ENCODE assay signal across 13 cellular contexts in genomic region chr3:24069045-24069444, GRCh38.
DNase-seq lines count a peak whose midpoint lies in the region; ATAC-seq and TF ChIP-seq lines count a peak whose summit lies in the region.
"Had no signal": no experiment of that assay in that cellular context is flagged by ENCODE, and none has a peak within 500 bp of the region (broad histone marks: within the 10 kb centered on the region; RNA-seq: fewer than 3 reads in every experiment).

No MANE protein-coding gene starts in this region.

- no peaks in the 10 kb centered on the region for H3K9me3 ChIP-seq in HCT116 (ENCODE audit: control insufficient read depth in 1 of 2, insufficient read depth in 1 of 2, low read depth in 1 of 2, low read length in 2 of 2)

- POLR2A ChIA-PET in HCT116 (lab: Charles Lee): no interaction called here

- H3K27me3 ChIP-seq in HCT116 (ENCODE audit: insufficient read depth, low read length) (no peaks in the 10 kb centered on the region), kidney epithelial cell (ENCODE audit: control insufficient read depth, insufficient read depth, low read length) (no peaks in the 10 kb centered on the region)
- H3K27me3 ChIP-seq: brain microvascular endothelial cell had no signal

- CTCF ChIA-PET in HCT116 (lab: Charles Lee): no interaction called here

- no peaks in the 10 kb centered on the region for H3K4me1 ChIP-seq in HCT116 (ENCODE audit: control insufficient read depth in 1 of 2, insufficient read depth in 2 of 2, low read length in 2 of 2)

- H3K4me2 ChIP-seq in HCT116 (ENCODE audit: low read length): no peak overlapping the region

- H3K9ac ChIP-seq in HCT116 (ENCODE audit: low read length): no peak overlapping the region

- H4K20me1 ChIP-seq in HCT116 (ENCODE audit: insufficient read depth): no peaks in the 10 kb centered on the region

- no peaks in the 10 kb centered on the region for H3K27me3 Mint-ChIP-seq in stimulated activated naive CD8-positive, alpha-beta T cell treated with anti-CD3 and anti-CD28 coated beads, Interleukin-15, amount 100 ng/mL, for 72 hours
- H3K27me3 Mint-ChIP-seq: activated CD8-positive, alpha-beta memory T cell treated with anti-CD3 and anti-CD28 coated beads, Interleukin-2, amount 10 ng/mL, durations not matched to agents 7 days and 5 days; naive B cell had no signal

- H3K36me3 ChIP-seq in HCT116 (ENCODE audit: control insufficient read depth in 1 of 2, insufficient read depth in 2 of 2, low read length in 2 of 2): no peaks in the 10 kb centered on the region
- no peaks in the 10 kb centered on the region for H3K36me3 ChIP-seq in kidney epithelial cell (ENCODE audit: control insufficient read depth, insufficient read depth, low read length)
- H3K36me3 ChIP-seq: brain microvascular endothelial cell had no signal

- BruUV-seq in HCT116 (replicated peaks; lab: Mats Ljungman, UMichigan): no TSS peak

- H3K79me2 ChIP-seq in HCT116 (ENCODE audit: insufficient read depth, low read length): no peaks in the 10 kb centered on the region

- peak; percentile 66 for TF ChIP-seq RAD21 in HCT116 (IDR thresholded peaks at IDR 0.05; ENCODE audit: low read depth)

- RAD21 ChIA-PET in HCT116 (lab: Charles Lee; ENCODE audit: low non-redundant PET in 1 of 2, low total read pairs in 2 of 2, uncharacterized antibody in 2 of 2, unreplicated experiment in 2 of 2): no interaction called here

- TF ChIP-seq CTCF in AG09319 (IDR thresholded peaks at IDR 0.05; ENCODE audit: low read depth, low read length) (peak; percentile 34), HCT116 (IDR thresholded peaks at IDR 0.05 in 2 of 3, conservative IDR thresholded peaks at IDR 0.05 in 1 of 3; ENCODE audit: borderline replicate concordance in 1 of 3, insufficient read depth in 1 of 3, low read depth in 2 of 3, low read length in 2 of 3) (peak; percentile 26 to 44 (median 35); a peak in 4 of 6 replicates), kidney epithelial cell (IDR thresholded peaks at IDR 0.05; ENCODE audit: insufficient read depth, low read length, poor library complexity, severe bottlenecking) (peak; percentile 31)

- H2AFZ ChIP-seq in HCT116 (ENCODE audit: low read depth, low read length, poor library complexity, severe bottlenecking): no peak overlapping the region

- H3K4me3 Mint-ChIP-seq in stimulated activated naive CD8-positive, alpha-beta T cell treated with anti-CD3 and anti-CD28 coated beads, Interleukin-15, amount 100 ng/mL, for 72 hours: no peak overlapping the region
- H3K4me3 Mint-ChIP-seq: activated CD8-positive, alpha-beta memory T cell treated with anti-CD3 and anti-CD28 coated beads, Interleukin-2, amount 10 ng/mL, durations not matched to agents 7 days and 5 days; naive B cell had no signal

- no peak overlapping the region for H3K27ac Mint-ChIP-seq in stimulated activated naive CD8-positive, alpha-beta T cell treated with anti-CD3 and anti-CD28 coated beads, Interleukin-15, amount 100 ng/mL, for 72 hours
- H3K27ac Mint-ChIP-seq: activated CD8-positive, alpha-beta memory T cell treated with anti-CD3 and anti-CD28 coated beads, Interleukin-2, amount 10 ng/mL, durations not matched to agents 7 days and 5 days; naive B cell had no signal

- H3K27ac ChIP-seq in HCT116 (ENCODE audit: low read depth, low read length): no peak overlapping the region
- H3K27ac ChIP-seq: brain microvascular endothelial cell had no signal

- no peaks in the 10 kb centered on the region for H3K9me2 ChIP-seq in HCT116 (ENCODE audit: insufficient read depth)

- intact Hi-C loops in HCT116 (cut with micrococcal nuclease): loop anchor here (2.0 kb wide), 1 partner anchor 170 kb away; no protein-coding TSS in a partner anchor

- H3K9me3 Mint-ChIP-seq in stimulated activated naive CD8-positive, alpha-beta T cell treated with anti-CD3 and anti-CD28 coated beads, Interleukin-15, amount 100 ng/mL, for 72 hours: peaks cover 0 to 9% of the 10 kb centered on the region in 2 donors

- H3K4me3 ChIP-seq in HCT116 (replicated peaks in 1 of 2; ENCODE audit: low read depth in 1 of 2, low read length in 2 of 2) (no peak overlapping the region), kidney epithelial cell (ENCODE audit: low read depth, low read length) (no peak overlapping the region)

- DNase-seq in AG09319 (ENCODE audit: extremely low read depth, low read depth) (no peak), HCT116 (ENCODE audit: low read depth, low spot score) (no peak), RPMI8226 (peak; percentile 24), kidney epithelial cell (ENCODE audit: low read depth) (no peak), cerebellar nuclear complex (lab: John Stamatoyannopoulos, UW) (no peak), islet precursor cell (no peak)
- no peak for DNase-seq in stimulated activated naive CD8-positive, alpha-beta T cell treated with anti-CD3 and anti-CD28 coated beads, Interleukin-15, amount 100 ng/mL, for 72 hours
- DNase-seq: activated CD8-positive, alpha-beta memory T cell treated with anti-CD3 and anti-CD28 coated beads, Interleukin-2, amount 10 ng/mL, durations not matched to agents 7 days and 5 days; brain microvascular endothelial cell; DMS79; head of caudate nucleus; naive B cell had no signal

- ATAC-seq in HCT116 (0 out of 2 replicates have a peak, but pooled peaks have one; percentile 40), GM21390 (IDR thresholded peaks at IDR 0.05; ENCODE audit: unreplicated experiment) (no peak)
- no peak for ATAC-seq in stimulated activated naive CD8-positive, alpha-beta T cell treated with anti-CD3 and anti-CD28 coated beads, Interleukin-15, amount 100 ng/mL, for 72 hours
- ATAC-seq: activated CD8-positive, alpha-beta memory T cell treated with anti-CD3 and anti-CD28 coated beads, Interleukin-2, amount 10 ng/mL, durations not matched to agents 7 days and 5 days had no signal

- H3K4me1 Mint-ChIP-seq in stimulated activated naive CD8-positive, alpha-beta T cell treated with anti-CD3 and anti-CD28 coated beads, Interleukin-15, amount 100 ng/mL, for 72 hours: no peaks in the 10 kb centered on the region
- H3K4me1 Mint-ChIP-seq: activated CD8-positive, alpha-beta memory T cell treated with anti-CD3 and anti-CD28 coated beads, Interleukin-2, amount 10 ng/mL, durations not matched to agents 7 days and 5 days; naive B cell had no signal

- no peak for TF ChIP-seq POLR2A in HCT116 (IDR thresholded peaks at IDR 0.05; ENCODE audit: borderline replicate concordance, extremely low read depth, insufficient read depth, insufficient read length)

TF ChIP-seq in HCT116, 20 proteins besides CTCF, POLR2A, EP300 and RAD21:
- no peak for TF ChIP-seq CEBPB (IDR thresholded peaks at IDR 0.05; ENCODE audit: low read depth)
- no peak for TF ChIP-seq SRF (IDR thresholded peaks at IDR 0.05; ENCODE audit: low read depth)
- no peak for TF ChIP-seq ELF1 (IDR thresholded peaks at IDR 0.05; ENCODE audit: borderline replicate concordance, low read depth)
- TF ChIP-seq ZNF274 (IDR thresholded peaks at IDR 0.05; ENCODE audit: low read depth, low read length): no peak
- TF ChIP-seq JUND (IDR thresholded peaks at IDR 0.05): no peak
- no peak for TF ChIP-seq POLR2AphosphoS5 (IDR thresholded peaks at IDR 0.05; ENCODE audit: low read depth, low read length)
- TF ChIP-seq SP1 (IDR thresholded peaks at IDR 0.05; ENCODE audit: low read depth): no peak
- TF ChIP-seq, protein P1, sequence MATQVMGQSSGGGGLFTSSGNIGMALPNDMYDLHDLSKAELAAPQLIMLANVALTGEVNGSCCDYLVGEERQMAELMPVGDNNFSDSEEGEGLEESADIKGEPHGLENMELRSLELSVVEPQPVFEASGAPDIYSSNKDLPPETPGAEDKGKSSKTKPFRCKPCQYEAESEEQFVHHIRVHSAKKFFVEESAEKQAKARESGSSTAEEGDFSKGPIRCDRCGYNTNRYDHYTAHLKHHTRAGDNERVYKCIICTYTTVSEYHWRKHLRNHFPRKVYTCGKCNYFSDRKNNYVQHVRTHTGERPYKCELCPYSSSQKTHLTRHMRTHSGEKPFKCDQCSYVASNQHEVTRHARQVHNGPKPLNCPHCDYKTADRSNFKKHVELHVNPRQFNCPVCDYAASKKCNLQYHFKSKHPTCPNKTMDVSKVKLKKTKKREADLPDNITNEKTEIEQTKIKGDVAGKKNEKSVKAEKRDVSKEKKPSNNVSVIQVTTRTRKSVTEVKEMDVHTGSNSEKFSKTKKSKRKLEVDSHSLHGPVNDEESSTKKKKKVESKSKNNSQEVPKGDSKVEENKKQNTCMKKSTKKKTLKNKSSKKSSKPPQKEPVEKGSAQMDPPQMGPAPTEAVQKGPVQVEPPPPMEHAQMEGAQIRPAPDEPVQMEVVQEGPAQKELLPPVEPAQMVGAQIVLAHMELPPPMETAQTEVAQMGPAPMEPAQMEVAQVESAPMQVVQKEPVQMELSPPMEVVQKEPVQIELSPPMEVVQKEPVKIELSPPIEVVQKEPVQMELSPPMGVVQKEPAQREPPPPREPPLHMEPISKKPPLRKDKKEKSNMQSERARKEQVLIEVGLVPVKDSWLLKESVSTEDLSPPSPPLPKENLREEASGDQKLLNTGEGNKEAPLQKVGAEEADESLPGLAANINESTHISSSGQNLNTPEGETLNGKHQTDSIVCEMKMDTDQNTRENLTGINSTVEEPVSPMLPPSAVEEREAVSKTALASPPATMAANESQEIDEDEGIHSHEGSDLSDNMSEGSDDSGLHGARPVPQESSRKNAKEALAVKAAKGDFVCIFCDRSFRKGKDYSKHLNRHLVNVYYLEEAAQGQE (IDR thresholded peaks at IDR 0.05; ENCODE audit: low read depth): no peak
- no peak for TF ChIP-seq CBX3 (IDR thresholded peaks at IDR 0.05; ENCODE audit: low read depth)
- TF ChIP-seq SIN3A (IDR thresholded peaks at IDR 0.05; ENCODE audit: low read depth): no peak
- TF ChIP-seq, protein P2, sequence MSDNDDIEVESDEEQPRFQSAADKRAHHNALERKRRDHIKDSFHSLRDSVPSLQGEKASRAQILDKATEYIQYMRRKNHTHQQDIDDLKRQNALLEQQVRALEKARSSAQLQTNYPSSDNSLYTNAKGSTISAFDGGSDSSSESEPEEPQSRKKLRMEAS (IDR thresholded peaks at IDR 0.05): no peak
- no peak for TF ChIP-seq EGR1 (IDR thresholded peaks at IDR 0.05; ENCODE audit: low read depth)
- TF ChIP-seq, protein P3, sequence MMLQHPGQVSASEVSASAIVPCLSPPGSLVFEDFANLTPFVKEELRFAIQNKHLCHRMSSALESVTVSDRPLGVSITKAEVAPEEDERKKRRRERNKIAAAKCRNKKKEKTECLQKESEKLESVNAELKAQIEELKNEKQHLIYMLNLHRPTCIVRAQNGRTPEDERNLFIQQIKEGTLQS (IDR thresholded peaks at IDR 0.05): no peak
- no peak for TF ChIP-seq TCF7L2 (IDR thresholded peaks at IDR 0.05; ENCODE audit: borderline replicate concordance, extremely low read depth, insufficient read depth, insufficient read length)
- no peak for TF ChIP-seq FOSL1 (IDR thresholded peaks at IDR 0.05; ENCODE audit: low read depth)
- TF ChIP-seq EZH2 (IDR thresholded peaks at IDR 0.05): no peak
- TF ChIP-seq ZFX (IDR thresholded peaks at IDR 0.05): no peak
- no peak for TF ChIP-seq YY1 (IDR thresholded peaks at IDR 0.05; ENCODE audit: extremely low read depth, insufficient replicate concordance, low read depth, low read length)
- TF ChIP-seq EZH2phosphoT487 (IDR thresholded peaks at IDR 0.05; ENCODE audit: borderline replicate concordance): no peak
TF ChIP-seq in HCT116: peak in this region for 0.
